Comparison of ENCODE assay signal across 22 cellular contexts in genomic region chr21:36915014-36915700, GRCh38.
"Had no signal": no experiment of that assay in that cellular context is flagged by ENCODE, and none has a peak within 500 bp of the region (broad histone marks: within the 10 kb centered on the region; RNA-seq: fewer than 3 reads in every experiment).

No MANE protein-coding gene starts in this region.

- ATAC-seq: activated CD4-positive, alpha-beta T cell treated with anti-CD3 and anti-CD28 coated beads for 36 hours; activated CD8-positive, alpha-beta T cell treated with anti-CD3 and anti-CD28 coated beads, Interleukin-2, amount 10 ng/mL, durations not matched to agents 7 days and 5 days; mucosa of descending colon; natural killer cell treated with Interleukin-12 subunit alpha and Interleukin-12 subunit beta and Interleukin-15 and Interleukin-18, amount 100 ng/mL, for 72 hours had no signal

- H3K36me3 ChIP-seq: adrenal gland, ascending aorta, brain microvascular endothelial cell, left ventricle myocardium inferior, transverse colon had no signal

- H3K4me1 ChIP-seq: adrenal gland, ascending aorta had no signal

- H3K27me3 ChIP-seq: adrenal gland, ascending aorta, brain microvascular endothelial cell, dorsolateral prefrontal cortex, hepatocyte, transverse colon had no signal

- DNase-seq: activated CD4-positive, alpha-beta T cell treated with anti-CD3 and anti-CD28 coated beads for 36 hours; activated CD4-positive, CD25-positive, alpha-beta regulatory T cell; activated CD8-positive, alpha-beta T cell treated with anti-CD3 and anti-CD28 coated beads, Interleukin-2, amount 10 ng/mL, durations not matched to agents 7 days and 5 days; activated effector memory CD4-positive, alpha-beta T cell treated with anti-CD3 and anti-CD28 coated beads, Interleukin-2, amount 50 U/mL, for 16 hours; activated naive CD4-positive, alpha-beta T cell treated with anti-CD3 and anti-CD28 coated beads for 36 hours; activated naive CD8-positive, alpha-beta T cell treated with anti-CD3 and anti-CD28 coated beads for 36 hours; adrenal gland; brain microvascular endothelial cell; dorsolateral prefrontal cortex; effector memory CD4-positive, alpha-beta T cell; islet precursor cell; left ventricle myocardium inferior; mucosa of descending colon; stimulated activated CD4-positive, alpha-beta T cell treated with anti-CD3 and anti-CD28 coated beads, Interleukin-15, amount 100 ng/mL, for 24 hours; stimulated activated naive CD4-positive, alpha-beta T cell treated with Interleukin-2 at 50 U/mL for 16 hours; transverse colon had no signal

- H3K27ac ChIP-seq: adrenal gland, ascending aorta, brain microvascular endothelial cell, coronary artery, dorsolateral prefrontal cortex, hepatocyte, left ventricle myocardium inferior, transverse colon had no signal

- H3K9me3 ChIP-seq: adrenal gland, ascending aorta, left ventricle myocardium inferior, mucosa of descending colon, transverse colon had no signal

- FAIRE-seq: frontal cortex had no signal

- H3K4me3 ChIP-seq: adrenal gland, ascending aorta, coronary artery, dorsolateral prefrontal cortex, hepatocyte, left ventricle myocardium inferior, lung, mucosa of descending colon, transverse colon had no signal
